ENCODE assay signal across 8 cellular contexts in the genomic region with DNA sequence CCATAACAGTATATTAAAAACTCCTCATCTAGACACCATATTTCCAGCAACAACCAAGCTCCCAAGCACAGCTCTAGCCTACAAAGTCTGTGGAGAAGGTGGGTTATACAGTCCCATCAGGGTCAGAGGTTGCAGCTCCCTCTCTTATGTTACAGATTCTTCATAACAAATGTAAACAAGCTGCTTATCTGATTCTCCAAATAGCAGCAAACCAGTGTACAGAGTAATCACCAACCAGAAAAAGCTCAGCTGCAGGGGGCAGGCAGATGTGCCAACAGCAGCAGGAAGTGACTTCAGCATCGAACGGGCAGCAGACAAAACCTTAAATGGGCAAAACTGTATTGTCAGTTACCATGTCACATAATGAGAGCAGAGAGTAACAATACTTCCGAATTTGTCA. TPM values are rescaled to one million over a fixed set of nuclear protein-coding genes. Genes with fewer than 3 reads are reported as not detected.
DNase-seq lines count a peak whose midpoint lies in the region; ATAC-seq and TF ChIP-seq lines count a peak whose summit lies in the region.

No MANE protein-coding gene starts in this region.

- no peaks in the 10 kb centered on the region for H3K79me2 ChIP-seq in H9 (ENCODE audit: insufficient read depth, low read length)

- H2AFZ ChIP-seq in H9 (ENCODE audit: low read length): no peak overlapping the region

- ATAC-seq in GM18520 (IDR thresholded peaks at IDR 0.05; ENCODE audit: unreplicated experiment) (peak; percentile 31), HG03103 (IDR thresholded peaks at IDR 0.05; ENCODE audit: low read depth, unreplicated experiment) (peak; percentile 45), left lobe of liver (no peak), GM21390 (IDR thresholded peaks at IDR 0.05; ENCODE audit: unreplicated experiment) (no peak)

- no peak overlapping the region for H3K4me2 ChIP-seq in H9 (ENCODE audit: insufficient read depth, insufficient read length, low read length)

- peak; percentile 24 to 84 (median 38) for DNase-seq in T-helper 1 cell
- peak; percentile 49 for DNase-seq in effector CD4-positive, alpha-beta T cell
- no peak for DNase-seq in iPS-NIHi11 (ENCODE audit: low spot score)
- DNase-seq in left lobe of liver (ENCODE audit: low spot score): no peak
- DNase-seq in H9: no peak

- no peaks in the 10 kb centered on the region for H3K4me1 ChIP-seq in H9 (ENCODE audit: insufficient read depth, low read length)

- H2BK120ac ChIP-seq in H9 (ENCODE audit: low read depth, low read length, poor library complexity, severe bottlenecking): no peak overlapping the region

- H3K4me1 Mint-ChIP-seq in H9: no peaks in the 10 kb centered on the region

- no peak overlapping the region for H3K4ac ChIP-seq in H9 (ENCODE audit: low read depth, low read length)

- H2BK12ac ChIP-seq in H9 (ENCODE audit: insufficient read length, low read depth, low read length): no peak overlapping the region

- no peak overlapping the region for H4K91ac ChIP-seq in H9 (ENCODE audit: insufficient read length, low read depth, low read length)

- no peaks in the 10 kb centered on the region for H3K27me3 ChIP-seq in H9 (ENCODE audit: insufficient read depth, low read length)

- H3K4me3 Mint-ChIP-seq in H9: no peak overlapping the region

- H3T11ph ChIP-seq in H9 (ENCODE audit: low read length): no peak overlapping the region

- no peak overlapping the region for H3K27ac ChIP-seq in H9 (ENCODE audit: insufficient read length, low read depth, low read length)

- no CpG with 5 or more reads among the region's 3 CpGs for WGBS in H9 (ENCODE audit: extremely low coverage, insufficient read length, low lambda C conversion rate)

- H3K14ac ChIP-seq in H9 (ENCODE audit: insufficient read depth, low read length): no peak overlapping the region

- no peaks in the 10 kb centered on the region for H3K23me2 ChIP-seq in H9 (ENCODE audit: insufficient read length, low read depth, low read length, poor library complexity, severe bottlenecking)

- H2BK5ac ChIP-seq in H9 (ENCODE audit: insufficient read length, low read length): no peak overlapping the region

- H3K36me3 Mint-ChIP-seq in H9 (ENCODE audit: insufficient read depth in 1 of 3, low read depth in 3 of 3): no peaks in the 10 kb centered on the region

- no peak overlapping the region for H3K27ac Mint-ChIP-seq in H9

- H2AK5ac ChIP-seq in H9 (ENCODE audit: insufficient read length, low read length): no peak overlapping the region

- no peak overlapping the region for H4K5ac ChIP-seq in H9 (ENCODE audit: insufficient read length, low read depth, low read length)

- H3K9me3 Mint-ChIP-seq in H9: no peaks in the 10 kb centered on the region

- H3K9ac ChIP-seq in H9 (ENCODE audit: extremely low read depth, insufficient read length, low read length): no peak overlapping the region

- H2BK20ac ChIP-seq in H9 (ENCODE audit: low read depth, low read length, poor library complexity, severe bottlenecking): no peak overlapping the region

- no peak overlapping the region for H3K56ac ChIP-seq in H9 (ENCODE audit: insufficient read length, low read depth, low read length)

- no peaks in the 10 kb centered on the region for H4K20me1 ChIP-seq in H9 (ENCODE audit: control insufficient read depth, insufficient read depth, insufficient read length)

- no peaks in the 10 kb centered on the region for H3K9me3 ChIP-seq in H9 (ENCODE audit: control insufficient read depth, low read depth, low read length)

- H3K18ac ChIP-seq in H9 (ENCODE audit: insufficient read length, low read depth, low read length): no peak overlapping the region

- H2BK15ac ChIP-seq in H9 (ENCODE audit: low read depth, low read length): no peak overlapping the region

- H3K23ac ChIP-seq in H9 (ENCODE audit: insufficient read length, low read depth, low read length): no peak overlapping the region

- no peak for TF ChIP-seq CTCF in H9 (conservative IDR thresholded peaks at IDR 0.05)

- no peaks in the 10 kb centered on the region for H3K79me1 ChIP-seq in H9 (ENCODE audit: insufficient read depth, low read depth, low read length, poor library complexity, severe bottlenecking)

- no peak overlapping the region for H4K8ac ChIP-seq in H9 (replicated peaks; ENCODE audit: insufficient read length, low read depth, low read length)

- no peaks in the 10 kb centered on the region for H3K27me3 Mint-ChIP-seq in H9 (ENCODE audit: low read depth)

RNA-seq across cellular contexts. Expression of gene NABP1, which starts 52.9 kb away (rescaled TPM):
- total RNA-seq in left lobe of liver (5.9 TPM), H9 (2021) (3.2 TPM in 2 replicates)

Comparison
In these comparisons a context has a peak if more than half of its experiments do, and no peak if none do; other contexts are left out.
1. ATAC-seq: peak in GM18520 (single experiment) and HG03103 (single experiment); none in left lobe of liver (single experiment) and GM21390 (single experiment).
2. DNase-seq: peak in T-helper 1 cell (5 of 5) and effector CD4-positive, alpha-beta T cell (single experiment); none in iPS-NIHi11 (single experiment), left lobe of liver (single experiment) and H9 (single experiment).